7 cellular contexts compared by ENCODE assay signal in genomic region chr3:183560607-183561006, GRCh38. TPM values are rescaled to one million over a fixed set of nuclear protein-coding genes. Genes with fewer than 3 reads are reported as not detected.
DNase-seq lines count a peak whose midpoint lies in the region; ATAC-seq and TF ChIP-seq lines count a peak whose summit lies in the region.

No MANE protein-coding gene starts in this region.

- no peak overlapping the region for H3K27ac Mint-ChIP-seq in HFFc6

- H3K27me3 ChIP-seq in WERI-Rb-1 (ENCODE audit: insufficient read depth, low read depth, severe bottlenecking) = no peaks in the 10 kb centered on the region
- H3K27me3 ChIP-seq in lower lobe of right lung (ENCODE audit: low read depth) = no peaks in the 10 kb centered on the region

- H3K4me3 Mint-ChIP-seq in HFFc6 = no peak overlapping the region

- TF ChIP-seq CTCF in HFFc6 (IDR thresholded peaks at IDR 0.05) (peak; percentile 51; the same call in 1 of the 2 replicates), WERI-Rb-1 (IDR thresholded peaks at IDR 0.05; ENCODE audit: low read depth, low read length) (peak; percentile 35; the same call in 1 of the 2 replicates), lower lobe of right lung (IDR thresholded peaks at IDR 0.05) (peak; percentile 35)

- H3K27ac ChIP-seq in WERI-Rb-1 (no peak overlapping the region), lower lobe of right lung (no peak overlapping the region)

- H3K9me3 Mint-ChIP-seq in HFFc6 = no peaks in the 10 kb centered on the region

- H3K4me3 ChIP-seq in WERI-Rb-1 (ENCODE audit: low read depth, low read length) (no peak overlapping the region), lower lobe of right lung (no peak overlapping the region)

- H3K36me3 ChIP-seq in WERI-Rb-1 (no peaks in the 10 kb centered on the region), lower lobe of right lung (no peaks in the 10 kb centered on the region)

- DNase-seq in ELR (ENCODE audit: low read depth) = peak; percentile 13
- DNase-seq in HFFc6 = no peak
- peak; percentile 28 for DNase-seq in WERI-Rb-1
- DNase-seq in lower lobe of right lung = no peak
- no peak for DNase-seq in globus pallidus (ENCODE audit: low spot score)
- DNase-seq in mesenteric fat pad (ENCODE audit: low spot score) = no peak
- DNase-seq in stimulated activated CD4-positive, alpha-beta T cell treated with anti-CD3 and anti-CD28 coated beads, Interleukin-12 subunit alpha, Interleukin-12 subunit beta, amount 100 ng/mL, for 4 hours = no peak

- H3K4me1 ChIP-seq in lower lobe of right lung = peaks cover 11% of the 10 kb centered on the region

- ATAC-seq in lower lobe of right lung = peak; percentile 51 to 57

- intact Hi-C loops in lower lobe of right lung (cut with DNase I) = no loop called here

- H3K4me1 Mint-ChIP-seq in HFFc6 (ENCODE audit: low read depth) = no peaks in the 10 kb centered on the region

- H3K9me3 ChIP-seq in WERI-Rb-1 (ENCODE audit: severe bottlenecking) = no peaks in the 10 kb centered on the region
- no peaks in the 10 kb centered on the region for H3K9me3 ChIP-seq in lower lobe of right lung

- H3K36me3 Mint-ChIP-seq in HFFc6 (ENCODE audit: low read depth) = no peaks in the 10 kb centered on the region

- peaks cover 19% of the 10 kb centered on the region for H3K27me3 Mint-ChIP-seq in HFFc6 (ENCODE audit: insufficient read depth)

RNA-seq across cellular contexts. Expression of gene KLHL6, which starts 5.1 kb away (rescaled TPM):
- total RNA-seq in HFFc6 (2021; fragmentation: NEBNext Ultra II Directional; extraction: Animal tissue kit (Norgen Biotek cat#: 25700)) = not detected
- total RNA-seq in lower lobe of right lung (36.7 TPM), mesenteric fat pad (5.7 TPM)

Comparison
In these comparisons a context has a peak if more than half of its experiments do, and no peak if none do; other contexts are left out.
1. DNase-seq: peak in ELR (single experiment) and WERI-Rb-1 (single experiment); none in HFFc6 (single experiment), lower lobe of right lung (single experiment), globus pallidus (single experiment), mesenteric fat pad (single experiment) and stimulated activated CD4-positive, alpha-beta T cell treated with anti-CD3 and anti-CD28 coated beads, Interleukin-12 subunit alpha, Interleukin-12 subunit beta, amount 100 ng/mL, for 4 hours (single experiment).
2. Peak in every context shown above with its lines, with median percentiles within 50 percentile points of each other: CTCF ChIP-seq.